In genomic region chr12:30695327-30696102, GRCh38 we compare ENCODE assay signal across 8 cellular contexts. TPM values are rescaled to one million over a fixed set of nuclear protein-coding genes. Genes with fewer than 3 reads are reported as not detected.
A peak's percentile ranks its signal among the peaks of the same experiment; 100 is the strongest.
DNase-seq lines count a peak whose midpoint lies in the region; ATAC-seq, FAIRE-seq and TF ChIP-seq lines count a peak whose summit lies in the region.

Gene IPO8 (minus strand): TSS chr12:30695869. CDS start chr12:30695647, 222 bp downstream.

- 0 to 1% (median 0%) methylated on average over 53 to 68 of the region's 68 CpGs for WGBS in small intestine, 3 donors

- H3K9me3 ChIP-seq in AG04450 (ENCODE audit: control insufficient read depth, insufficient read depth, low read length) (peaks cover 2% of the 10 kb centered on the region; the same call in 1 of the 2 replicates), breast epithelium (no peaks in the 10 kb centered on the region), iPS-18c (ENCODE audit: control insufficient read depth, insufficient read depth, low read length) (no peaks in the 10 kb centered on the region), small intestine (ENCODE audit: control insufficient read depth, low read depth) (no peaks in the 10 kb centered on the region)

- POLR2A ChIA-PET in AG04450 (lab: Yijun Ruan, JAX): interaction anchor here (0.6 to 1.9 kb wide), 7 partner anchors 18 to 1315 kb away, joined by 4 to 8 read pairs (median 4); partner anchors contain the start of gene ERGIC2

- no peaks in the 10 kb centered on the region for H3K36me3 ChIP-seq in breast epithelium
- H3K36me3 ChIP-seq in small intestine (ENCODE audit: control insufficient read depth in 2 of 2, insufficient read depth in 2 of 2, low read length in 2 of 2): no peaks in the 10 kb centered on the region

- CTCF ChIA-PET in AG04450 (lab: Charles Lee): interaction anchor here (0.7 to 3.1 kb wide), 12 partner anchors 10 to 338 kb away, joined by 3 to 14 read pairs (median 4); no protein-coding TSS in a partner anchor

- ATAC-seq in GM18870 (IDR thresholded peaks at IDR 0.05; ENCODE audit: unreplicated experiment): peak; percentile 61
- ATAC-seq in HG03135 (IDR thresholded peaks at IDR 0.05; ENCODE audit: unreplicated experiment): peak; percentile 81

- no peak for TF ChIP-seq POLR2A in breast epithelium (IDR thresholded peaks at IDR 0.05)

- no peak for FAIRE-seq in small intestine (lab: Jason Lieb, UNC)

- H3K27me3 ChIP-seq in AG04450 (ENCODE audit: control insufficient read depth, insufficient read depth, low read length) (no peaks in the 10 kb centered on the region), breast epithelium (no peaks in the 10 kb centered on the region), small intestine (ENCODE audit: control insufficient read depth in 2 of 2, insufficient read depth in 2 of 2, low read length in 2 of 2) (no peaks in the 10 kb centered on the region)

- H3K4me3 ChIP-seq in AG04450 (ENCODE audit: low read depth, low read length) (peak within 1 kb of the TSS; percentile 94), breast epithelium (peak within 1 kb of the TSS; percentile 71 to 99 (median 98)), iPS-18c (ENCODE audit: insufficient read depth, low read depth, low read length) (peak within 1 kb of the TSS; percentile 95), small intestine (ENCODE audit: low read depth in 1 of 2, low read length in 2 of 2) (peak within 1 kb of the TSS; percentile 77 to 85)

- intact Hi-C loops in breast epithelium (cut with DNase I; ENCODE audit: low total_unique reads): no loop called here

- peak; percentile 73 for DNase-seq in AG04450 (ENCODE audit: low read depth, low spot score)
- peak; percentile 91 for DNase-seq in NCI-H2196 (lab: John Stamatoyannopoulos, UW; ENCODE audit: unreplicated experiment)
- peak; percentile 85 to 88 for DNase-seq in breast epithelium (ENCODE audit: low spot score in 2 of 2)
- DNase-seq in small intestine: peak; percentile 93

- peak; percentile 42 for TF ChIP-seq CTCF in AG04450 (IDR thresholded peaks at IDR 0.05; ENCODE audit: low read depth, low read length)
- peak; percentile 58 for TF ChIP-seq CTCF in VCaP (conservative IDR thresholded peaks at IDR 0.05)
- TF ChIP-seq CTCF in breast epithelium (IDR thresholded peaks at IDR 0.05): no peak

- peaks cover 0 to 10% of the 10 kb centered on the region in 2 donors for H3K4me1 ChIP-seq in breast epithelium
- peaks cover 3 to 7% of the 10 kb centered on the region in 2 donors for H3K4me1 ChIP-seq in small intestine (ENCODE audit: control insufficient read depth in 2 of 2, insufficient read depth in 1 of 2, low read depth in 1 of 2, low read length in 1 of 2)

- H3K27ac ChIP-seq in AG04450 (ENCODE audit: low read depth, low read length): no peak within 1 kb of the TSS
- peak within 1 kb of the TSS; percentile 96 for H3K27ac ChIP-seq in VCaP
- H3K27ac ChIP-seq in breast epithelium: peak within 1 kb of the TSS; percentile 77 to 88
- peak within 1 kb of the TSS; percentile 57 to 85 for H3K27ac ChIP-seq in small intestine (ENCODE audit: low read depth in 1 of 2, low read length in 1 of 2)

RNA-seq across cellular contexts. Expression of gene IPO8, which starts in this region (rescaled TPM):
- 19.6 and 21.2 TPM in 2 replicates for polyA plus RNA-seq in AG04450 (2011; rRNA removed)
- 40.3 and 59.7 TPM in 2 replicates for polyA minus RNA-seq in AG04450 (2011; rRNA and poly(A)+ RNA removed)
- total RNA-seq in breast epithelium: 10 to 100 TPM; 26.7 to 47.4 (median 43.3) TPM
- polyA plus RNA-seq in small intestine: 10 to 100 TPM; 13.5 to 21.0 (median 15.4) TPM

Comparison
In these comparisons a context has a peak if more than half of its experiments do, and no peak if none do; other contexts are left out.
1. CTCF ChIP-seq: peak in AG04450 (single experiment) and VCaP (single experiment); none in breast epithelium (0 of 3).
2. Peak in every context shown above with its lines, with median percentiles within 50 percentile points of each other: DNase-seq and H3K4me3 ChIP-seq.